26 cellular contexts compared by ENCODE assay signal in genomic region chr20:24309596-24309995, GRCh38.
DNase-seq lines count a peak whose midpoint lies in the region; ATAC-seq and TF ChIP-seq lines count a peak whose summit lies in the region.
"Had no signal": no experiment of that assay in that cellular context is flagged by ENCODE, and none has a peak within 500 bp of the region (broad histone marks: within the 10 kb centered on the region; RNA-seq: fewer than 3 reads in every experiment).

No MANE protein-coding gene starts in this region.

- H3K9me3 ChIP-seq in PC-9 (ENCODE audit: insufficient read depth, low read depth) = no peaks in the 10 kb centered on the region; the same call in 1 of the 2 replicates
- H3K9me3 ChIP-seq in right cardiac atrium (ENCODE audit: control insufficient read depth, low read length) = no peaks in the 10 kb centered on the region
- H3K9me3 ChIP-seq in Caco-2 = no peaks in the 10 kb centered on the region
- H3K9me3 ChIP-seq: suprapubic skin had no signal

- BruUV-seq in PC-9 (replicated peaks; lab: Mats Ljungman, UMichigan) (no TSS peak), Caco-2 (replicated peaks; lab: Mats Ljungman, UMichigan) (no TSS peak)

- intact Hi-C loops in PC-9 (cut with micrococcal nuclease; ENCODE audit: unreplicated experiment) = no loop called here
- intact Hi-C loops in right cardiac atrium (cut with DNase I) = loop anchor here in 1 of 4 donors (10.0 kb wide), 2 partner anchors 475 to 605 kb away; no protein-coding TSS in a partner anchor
- intact Hi-C loops in Caco-2 (cut with micrococcal nuclease; ENCODE audit: unreplicated experiment) = loop anchor here (10.0 kb wide), 1 partner anchor 475 kb away; no protein-coding TSS in a partner anchor

- no peaks in the 10 kb centered on the region for H4K20me1 ChIP-seq in PC-9 (ENCODE audit: insufficient read depth)

- H2AFZ ChIP-seq in PC-9 = no peak overlapping the region
- H2AFZ ChIP-seq: GM23248 had no signal

- no peaks in the 10 kb centered on the region for H3K36me3 ChIP-seq in PC-9 (ENCODE audit: low read depth)
- no peaks in the 10 kb centered on the region for H3K36me3 ChIP-seq in Caco-2 (ENCODE audit: control insufficient read depth, insufficient read depth, low read length)
- H3K36me3 ChIP-seq: suprapubic skin had no signal

- no peak overlapping the region for H3K27ac ChIP-seq in PC-9
- H3K27ac ChIP-seq in epithelial cell of prostate = no peak overlapping the region
- no peak overlapping the region for H3K27ac ChIP-seq in right cardiac atrium (ENCODE audit: low read length)
- H3K27ac ChIP-seq: GM23248, KMS-11, suprapubic skin had no signal

- H3F3A ChIP-seq in PC-9 (ENCODE audit: insufficient read depth, low read depth) = peaks cover 15% of the 10 kb centered on the region

- POLR2A ChIA-PET in PC-9 (lab: Charles Lee; ENCODE audit: unreplicated experiment) = no interaction called here
- POLR2A ChIA-PET in Caco-2 (lab: Charles Lee) = no interaction called here

- CTCF ChIA-PET in PC-9 (lab: Charles Lee) (no interaction called here), Caco-2 (lab: Charles Lee) (no interaction called here)

- peaks cover 16% of the 10 kb centered on the region for H3K4me1 ChIP-seq in PC-9 (replicated peaks; ENCODE audit: insufficient read depth)
- no peaks in the 10 kb centered on the region for H3K4me1 ChIP-seq in right cardiac atrium (ENCODE audit: control insufficient read depth, insufficient read depth, low read length)
- H3K4me1 ChIP-seq in Caco-2 = no peaks in the 10 kb centered on the region
- H3K4me1 ChIP-seq: suprapubic skin had no signal

- H3K36me3 Mint-ChIP-seq in HFFc6 (ENCODE audit: low read depth) (no peaks in the 10 kb centered on the region), Caco-2 (ENCODE audit: insufficient read depth, unreplicated experiment) (no peaks in the 10 kb centered on the region)
- H3K36me3 Mint-ChIP-seq: activated naive CD4-positive, alpha-beta T cell treated with anti-CD3 and anti-CD28 coated beads, Interleukin-2, amount 50 U/mL, for 72 hours; natural killer cell treated with Interleukin-12 subunit alpha and Interleukin-12 subunit beta and Interleukin-15 and Interleukin-18, amount 100 ng/mL, for 72 hours had no signal

- H3K79me2 ChIP-seq in PC-9 (ENCODE audit: low read depth) = no peaks in the 10 kb centered on the region

- no peak for TF ChIP-seq CTCF in HFFc6 (IDR thresholded peaks at IDR 0.05)
- no peak for TF ChIP-seq CTCF in PC-9 (conservative IDR thresholded peaks at IDR 0.05)
- no peak for TF ChIP-seq CTCF in Caco-2 (IDR thresholded peaks at IDR 0.05; ENCODE audit: insufficient read depth in 1 of 2, low read depth in 1 of 2, low read length in 1 of 2, severe bottlenecking in 1 of 2, unreplicated experiment in 1 of 2)

- H3K27me3 ChIP-seq in PC-9 (ENCODE audit: insufficient read depth, low read depth) = no peaks in the 10 kb centered on the region
- H3K27me3 ChIP-seq in right cardiac atrium (ENCODE audit: control insufficient read depth, insufficient read depth) = no peaks in the 10 kb centered on the region
- H3K27me3 ChIP-seq in Caco-2 (replicated peaks; ENCODE audit: control insufficient read depth, insufficient read depth, low read length) = no peaks in the 10 kb centered on the region; the same call in 1 of the 2 replicates
- H3K27me3 ChIP-seq: suprapubic skin had no signal

- H3K4me3 Mint-ChIP-seq in HFFc6 = no peak overlapping the region
- H3K4me3 Mint-ChIP-seq in Caco-2 (ENCODE audit: unreplicated experiment) = no peak overlapping the region
- H3K4me3 Mint-ChIP-seq: activated CD4-positive, alpha-beta T cell treated with anti-CD3 and anti-CD28 coated beads, Interleukin-2, amount 10 ng/mL, durations not matched to agents 24 days and 14 days; natural killer cell treated with Interleukin-12 subunit alpha and Interleukin-12 subunit beta and Interleukin-15 and Interleukin-18, amount 100 ng/mL, for 72 hours had no signal

- H3K9me2 ChIP-seq in PC-9 (ENCODE audit: insufficient read depth) = no peaks in the 10 kb centered on the region

- peak; percentile 57 for DNase-seq in HFFc6
- DNase-seq in PC-9 = peak; percentile 25 to 71
- DNase-seq in epithelial cell of prostate (ENCODE audit: low read depth, low spot score) = peak; percentile 10
- peak; percentile 44 for DNase-seq in non-pigmented ciliary epithelial cell (ENCODE audit: low read depth)
- DNase-seq in nucleus accumbens (lab: John Stamatoyannopoulos, UW) = no peak
- DNase-seq in right cardiac atrium = no peak
- DNase-seq in stimulated activated CD4-positive, alpha-beta T cell treated with anti-CD3 and anti-CD28 coated beads, Interleukin-2, amount 100 ng/mL, for 48 hours = no peak
- DNase-seq in Caco-2 = no peak
- DNase-seq: activated CD4-positive, alpha-beta T cell treated with anti-CD3 and anti-CD28 coated beads, Interleukin-2, amount 10 ng/mL, durations not matched to agents 24 days and 14 days; activated effector memory CD4-positive, alpha-beta T cell treated with Interleukin-2 at 50 U/mL for 16 hours; C1 segment of cervical spinal cord; cortex of kidney; DMS79 treated with DMSO at 0.1 percent for 48 hours; effector memory CD4-positive, alpha-beta T cell; GM23248; NCI-H1417 treated with DMSO at 0.1 percent for 48 hours; NCI-H2029 treated with DMSO at 0.1 percent for 48 hours; NCI-H2227 treated with DMSO at 0.1 percent for 48 hours; NCI-H69; stimulated activated naive CD4-positive, alpha-beta T cell; T1000 had no signal

- 67% methylated on average over 2 of the region's 2 CpGs for WGBS in right cardiac atrium

- H3K27ac Mint-ChIP-seq in HFFc6 = no peak overlapping the region
- H3K27ac Mint-ChIP-seq in Caco-2 (ENCODE audit: unreplicated experiment) = no peak overlapping the region
- H3K27ac Mint-ChIP-seq: activated CD4-positive, alpha-beta T cell treated with anti-CD3 and anti-CD28 coated beads, Interleukin-2, amount 10 ng/mL, durations not matched to agents 24 days and 14 days; activated naive CD4-positive, alpha-beta T cell treated with anti-CD3 and anti-CD28 coated beads, Interleukin-2, amount 50 U/mL, for 72 hours; natural killer cell treated with Interleukin-12 subunit alpha and Interleukin-12 subunit beta and Interleukin-15 and Interleukin-18, amount 100 ng/mL, for 72 hours had no signal

- H3K27me3 Mint-ChIP-seq in HFFc6 (ENCODE audit: insufficient read depth) (peaks cover 20% of the 10 kb centered on the region; the same call in 1 of the 2 replicates), Caco-2 (ENCODE audit: insufficient read depth, unreplicated experiment) (peaks cover 20% of the 10 kb centered on the region)

- H3K4me1 Mint-ChIP-seq in HFFc6 (ENCODE audit: low read depth) (peaks cover 8% of the 10 kb centered on the region; the same call in 1 of the 2 replicates), Caco-2 (ENCODE audit: low read depth, unreplicated experiment) (no peaks in the 10 kb centered on the region)

- peak overlapping the region; percentile 38 for H3K4me2 ChIP-seq in PC-9
- H3K4me2 ChIP-seq: KMS-11 had no signal

- H3K4me3 ChIP-seq in PC-9 (no peak overlapping the region), right cardiac atrium (ENCODE audit: low read length) (no peak overlapping the region), Caco-2 (ENCODE audit: low read depth, low read length) (no peak overlapping the region)
- H3K4me3 ChIP-seq: GM23248, lung, suprapubic skin had no signal

- H3K9me3 Mint-ChIP-seq in HFFc6 = no peaks in the 10 kb centered on the region
- H3K9me3 Mint-ChIP-seq in Caco-2 (ENCODE audit: unreplicated experiment) = no peaks in the 10 kb centered on the region
- H3K9me3 Mint-ChIP-seq: activated CD4-positive, alpha-beta T cell treated with anti-CD3 and anti-CD28 coated beads, Interleukin-2, amount 10 ng/mL, durations not matched to agents 24 days and 14 days; activated naive CD4-positive, alpha-beta T cell treated with anti-CD3 and anti-CD28 coated beads, Interleukin-2, amount 50 U/mL, for 72 hours; natural killer cell treated with Interleukin-12 subunit alpha and Interleukin-12 subunit beta and Interleukin-15 and Interleukin-18, amount 100 ng/mL, for 72 hours had no signal

- ATAC-seq in right cardiac atrium = no peak
- ATAC-seq: activated naive CD4-positive, alpha-beta T cell treated with anti-CD3 and anti-CD28 coated beads, Interleukin-2, amount 50 U/mL, for 72 hours; natural killer cell treated with Interleukin-12 subunit alpha and Interleukin-12 subunit beta and Interleukin-15 and Interleukin-18, amount 100 ng/mL, for 72 hours had no signal

Comparison
In these comparisons a context has a peak if more than half of its experiments do, and no peak if none do; other contexts are left out.
1. DNase-seq: peak in HFFc6 (single experiment), PC-9 (2 of 2), epithelial cell of prostate (single experiment) and non-pigmented ciliary epithelial cell (single experiment); none in nucleus accumbens (0 of 56), right cardiac atrium (0 of 3), stimulated activated CD4-positive, alpha-beta T cell treated with anti-CD3 and anti-CD28 coated beads, Interleukin-2, amount 100 ng/mL, for 48 hours (0 of 2) and Caco-2 (0 of 2).